Comparison of ENCODE assay signal across 8 cellular contexts in the genomic region with DNA sequence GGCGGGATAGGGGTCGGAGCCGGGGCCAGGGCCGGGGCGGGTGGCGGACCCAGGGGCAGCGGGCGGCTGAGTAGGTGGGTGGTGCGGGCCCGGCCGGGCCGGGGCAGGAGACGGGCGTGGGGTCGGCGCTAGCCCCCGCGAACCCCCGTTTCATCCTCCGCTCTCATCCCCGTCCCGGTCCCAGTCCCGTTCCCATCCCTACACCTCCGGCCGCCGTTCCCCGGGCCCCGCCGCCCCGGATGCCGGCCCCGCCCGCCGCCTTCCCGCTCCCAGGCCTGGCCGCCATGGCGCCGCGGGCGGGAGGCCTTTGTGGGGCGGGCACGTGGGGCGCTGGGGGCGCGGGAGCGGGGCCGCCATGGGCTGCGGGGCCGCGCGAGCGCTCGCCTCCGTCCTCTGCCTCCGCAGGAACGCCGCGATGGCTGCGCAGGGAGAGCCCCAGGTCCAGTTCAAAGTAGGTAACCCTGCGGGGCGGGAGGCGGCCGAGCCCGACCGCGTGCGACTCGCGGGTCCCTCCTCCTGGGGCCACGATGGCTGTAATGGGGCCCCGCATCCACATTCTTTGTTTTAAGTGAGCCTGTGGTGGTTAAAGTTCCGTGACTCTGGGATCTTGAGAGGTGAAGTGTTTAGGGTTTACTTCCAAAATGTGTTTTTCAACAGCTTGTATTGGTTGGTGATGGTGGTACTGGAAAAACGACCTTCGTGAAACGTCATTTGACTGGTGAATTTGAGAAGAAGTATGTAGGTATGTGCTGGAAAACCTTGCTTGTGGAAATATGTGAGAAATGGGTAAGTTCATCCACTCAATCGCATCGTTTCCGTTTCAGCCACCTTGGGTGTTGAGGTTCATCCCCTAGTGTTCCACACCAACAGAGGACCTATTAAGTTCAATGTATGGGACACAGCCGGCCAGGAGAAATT.
DNase-seq lines count a peak whose midpoint lies in the region; ATAC-seq and TF ChIP-seq lines count a peak whose summit lies in the region.

No MANE protein-coding gene starts in this region.

- H3K4me3 ChIP-seq in WI38 (ENCODE audit: low read depth, low read length) = peak overlapping the region; percentile 90
- peak overlapping the region; percentile 86 for H3K4me3 ChIP-seq in choroid plexus epithelial cell (ENCODE audit: low read depth, low read length)

- ATAC-seq in GM19351 (IDR thresholded peaks at IDR 0.05; ENCODE audit: unreplicated experiment) = peak; percentile 12
- peak; percentile 26 for ATAC-seq in HG03439 (IDR thresholded peaks at IDR 0.05; ENCODE audit: unreplicated experiment)

- peak overlapping the region; percentile 99 for H3K27ac ChIP-seq in C4-2B

- TF ChIP-seq CTCF in C4-2B (conservative IDR thresholded peaks at IDR 0.05) (no peak), WI38 (IDR thresholded peaks at IDR 0.05; ENCODE audit: low read depth, low read length) (no peak), choroid plexus epithelial cell (conservative IDR thresholded peaks at IDR 0.05; ENCODE audit: low read depth, low read length) (no peak)

- peak; percentile 52 for DNase-seq in choroid plexus epithelial cell (ENCODE audit: low read depth)
- peak; percentile 75 for DNase-seq in left kidney (ENCODE audit: low read depth, low spot score)
- DNase-seq in stimulated activated CD4-positive, alpha-beta T cell treated with anti-CD3 and anti-CD28 coated beads, Interleukin-4, amount 100 ng/mL, for 4 hours = peak; percentile 40 to 52
- no peak for DNase-seq in inferior parietal cortex (ENCODE audit: extremely low spot score)
